17 cellular contexts compared by ENCODE assay signal in the genomic region with DNA sequence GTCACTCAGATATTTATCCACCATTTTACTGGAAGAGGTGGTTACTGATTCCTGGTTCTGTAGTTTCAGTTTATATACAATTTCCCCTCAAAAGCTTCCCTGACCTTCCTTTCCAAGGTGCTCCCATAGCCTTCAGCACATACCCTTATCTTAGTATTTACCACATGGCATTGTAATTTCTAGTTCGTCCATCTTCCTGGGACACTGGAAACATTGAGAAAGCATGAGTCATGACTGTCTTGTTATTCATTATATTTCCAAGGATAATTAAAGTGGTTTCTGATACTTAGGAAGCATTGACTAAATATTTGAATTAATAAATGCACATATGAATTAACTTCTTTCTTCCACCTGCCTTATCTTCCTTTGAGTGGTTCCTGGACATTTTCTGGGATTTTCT.
DNase-seq lines count a peak whose midpoint lies in the region; ATAC-seq, FAIRE-seq and TF ChIP-seq lines count a peak whose summit lies in the region.
"Had no signal": no experiment of that assay in that cellular context is flagged by ENCODE, and none has a peak within 500 bp of the region (broad histone marks: within the 10 kb centered on the region; RNA-seq: fewer than 3 reads in every experiment).

No MANE protein-coding gene starts in this region.

- H4K91ac ChIP-seq in mesenchymal stem cell (ENCODE audit: low read length) = no peak overlapping the region

- TF ChIP-seq CTCF in epithelial cell of esophagus (IDR thresholded peaks at IDR 0.05; ENCODE audit: insufficient read depth, low read depth, low read length, missing control alignments) (no peak), A673 (conservative IDR thresholded peaks at IDR 0.05; ENCODE audit: low read depth, low read length) (no peak), heart right ventricle (IDR thresholded peaks at IDR 0.05) (no peak)

- no peak for ATAC-seq in heart right ventricle
- ATAC-seq: activated T-helper 17 cell treated with anti-CD3 and anti-CD28 coated beads, Interleukin-2, amount 50 U/mL, for 72 hours; effector memory CD8-positive, alpha-beta T cell had no signal

- H3K18ac ChIP-seq in mesenchymal stem cell (ENCODE audit: low read depth in 1 of 2, low read length in 2 of 2) = no peak overlapping the region

- H3K23ac ChIP-seq in mesenchymal stem cell (ENCODE audit: low read length in 2 of 2) = no peak overlapping the region

- no peak overlapping the region for H3K4me3 ChIP-seq in epithelial cell of esophagus (ENCODE audit: low read length)
- no peak overlapping the region for H3K4me3 ChIP-seq in mesenchymal stem cell (ENCODE audit: insufficient read depth in 1 of 2, low read depth in 1 of 2, low read length in 2 of 2)
- no peak overlapping the region for H3K4me3 ChIP-seq in A673 (ENCODE audit: low read depth, low read length, poor library complexity, severe bottlenecking)
- no peak overlapping the region for H3K4me3 ChIP-seq in heart right ventricle
- H3K4me3 ChIP-seq: tibial artery had no signal

- H2AFZ ChIP-seq in mesenchymal stem cell (ENCODE audit: low read depth, low read length) = no peak overlapping the region

- FAIRE-seq in RCC 7860 (lab: Jason Lieb, UNC) = peak; percentile 55

- H3K27ac ChIP-seq in mesenchymal stem cell (ENCODE audit: low read length, poor library complexity, severe bottlenecking) (no peak overlapping the region), A673 (ENCODE audit: low read depth, low read length, poor library complexity, severe bottlenecking) (no peak overlapping the region), heart right ventricle (no peak overlapping the region)
- H3K27ac ChIP-seq: tibial artery had no signal

- POLR2A ChIA-PET in A673 (lab: Charles Lee; ENCODE audit: low non-redundant PET) = no interaction called here

- H2BK5ac ChIP-seq in mesenchymal stem cell (ENCODE audit: low read depth, low read length, poor library complexity, severe bottlenecking) = no peak overlapping the region

- H3K9ac ChIP-seq in mesenchymal stem cell (ENCODE audit: low read length) = no peak overlapping the region

- H3K4me1 ChIP-seq in mesenchymal stem cell (ENCODE audit: control insufficient read depth, insufficient read depth, low read depth, low read length) (peaks cover 4% of the 10 kb centered on the region), A673 (ENCODE audit: insufficient read depth, low read length, poor library complexity, severe bottlenecking) (no peaks in the 10 kb centered on the region), heart right ventricle (no peaks in the 10 kb centered on the region)

- no peaks in the 10 kb centered on the region for H3K79me1 ChIP-seq in mesenchymal stem cell (replicated peaks; ENCODE audit: low read length, poor library complexity, severe bottlenecking)

- DNase-seq in ELR (ENCODE audit: low read depth) (peak; percentile 74), RCC 7860 (ENCODE audit: low spot score) (peak; percentile 40), epithelial cell of esophagus (ENCODE audit: low read depth) (peak; percentile 57), mesenchymal stem cell (peak; percentile 68), GM19238 (ENCODE audit: insufficient read length, low spot score) (no peak), A673 (ENCODE audit: low spot score) (no peak), heart right ventricle (no peak), NCI-H748 (lab: John Stamatoyannopoulos, UW; ENCODE audit: unreplicated experiment) (no peak)
- DNase-seq: activated CD4-positive, CD25-positive, alpha-beta regulatory T cell treated with anti-CD3 and anti-CD28 coated beads, Interleukin-2, amount 50 U/mL, for 72 hours; C1 segment of cervical spinal cord; cerebellar nuclear complex; DMS79; effector memory CD8-positive, alpha-beta T cell; MM.1S; NCI-H1694; tibial artery had no signal

- H3K27me3 ChIP-seq in mesenchymal stem cell (ENCODE audit: control insufficient read depth in 1 of 2, insufficient read depth in 1 of 2, low read length in 2 of 2) = no peaks in the 10 kb centered on the region
- H3K27me3 ChIP-seq in A673 (replicated peaks; ENCODE audit: insufficient read depth, low read depth, low read length, poor library complexity) = no peaks in the 10 kb centered on the region
- H3K27me3 ChIP-seq in heart right ventricle = no peaks in the 10 kb centered on the region
- H3K27me3 ChIP-seq: tibial artery had no signal

- no peak overlapping the region for H2BK15ac ChIP-seq in mesenchymal stem cell (ENCODE audit: low read depth, poor library complexity, severe bottlenecking)

- H3K9me3 ChIP-seq in mesenchymal stem cell (ENCODE audit: control insufficient read depth, low read length) = no peaks in the 10 kb centered on the region
- H3K9me3 ChIP-seq in A673 (ENCODE audit: low read depth, low read length, poor library complexity, severe bottlenecking) = no peaks in the 10 kb centered on the region
- peaks cover 0 to 14% (median under 1%) of the 10 kb centered on the region in 11 donors for H3K9me3 ChIP-seq in heart right ventricle
- H3K9me3 ChIP-seq: tibial artery had no signal

- H2BK12ac ChIP-seq in mesenchymal stem cell (ENCODE audit: low read length in 2 of 2) = no peak overlapping the region

- no peak overlapping the region for H2BK120ac ChIP-seq in mesenchymal stem cell (ENCODE audit: low read depth, low read length)

- H3K4me2 ChIP-seq in mesenchymal stem cell (ENCODE audit: low read length, poor library complexity, severe bottlenecking) = no peak overlapping the region

- H3K36me3 ChIP-seq in mesenchymal stem cell (ENCODE audit: control insufficient read depth in 1 of 2, insufficient read depth in 2 of 2, low read depth in 1 of 2, low read length in 2 of 2) = no peaks in the 10 kb centered on the region
- H3K36me3 ChIP-seq in A673 (ENCODE audit: insufficient read depth, low read length, poor library complexity, severe bottlenecking) = no peaks in the 10 kb centered on the region
- no peaks in the 10 kb centered on the region for H3K36me3 ChIP-seq in heart right ventricle
- H3K36me3 ChIP-seq: tibial artery had no signal

- H4K8ac ChIP-seq in mesenchymal stem cell (ENCODE audit: low read length) = no peak overlapping the region

- no peak overlapping the region for H2AK5ac ChIP-seq in mesenchymal stem cell (ENCODE audit: low read length, severe bottlenecking)

- no CpG with 5 or more reads among the region's 1 CpG for WGBS in mesenchymal stem cell
- 43 to 51% methylated on average over 1 of the region's 1 CpG for WGBS in heart right ventricle, 2 donors

- CTCF ChIA-PET in A673 (lab: Charles Lee) = no interaction called here

- no peak overlapping the region for H3K4ac ChIP-seq in mesenchymal stem cell (ENCODE audit: low read depth in 1 of 2, low read length in 2 of 2)

- H3K14ac ChIP-seq in mesenchymal stem cell (ENCODE audit: low read length in 2 of 2) = no peak overlapping the region

- no TSS peak for BruUV-seq in A673 (replicated peaks; lab: Mats Ljungman, UMichigan)

- intact Hi-C loops in A673 (cut with micrococcal nuclease; ENCODE audit: unreplicated experiment) = no loop called here
- intact Hi-C loops in heart right ventricle (cut with DNase I) = no loop called here

Comparison
In these comparisons a context has a peak if more than half of its experiments do, and no peak if none do; other contexts are left out.
1. DNase-seq: peak in ELR (single experiment), RCC 7860 (single experiment), epithelial cell of esophagus (single experiment) and mesenchymal stem cell (single experiment); none in GM19238 (single experiment), A673 (single experiment), heart right ventricle (0 of 2) and NCI-H748 (single experiment).